In genomic region chr6:17581282-17581681, GRCh38 we compare ENCODE assay signal across 8 cellular contexts. TPM values are rescaled to one million over a fixed set of nuclear protein-coding genes. Genes with fewer than 3 reads are reported as not detected.
DNase-seq lines count a peak whose midpoint lies in the region; ATAC-seq and TF ChIP-seq lines count a peak whose summit lies in the region.
"Not testable (repeated sequence)": the region's sequence is repeated elsewhere in the genome, so short reads cannot be mapped to it uniquely, and the experiment has no call there.

No MANE protein-coding gene starts in this region.

- H4K20me1 ChIP-seq in GM23248 (ENCODE audit: insufficient read depth), result not testable (repeated sequence)

- not testable (repeated sequence) for H3K4me2 ChIP-seq in GM23248 (ENCODE audit: unreplicated experiment)

- H3K36me3 Mint-ChIP-seq in T-helper 1 cell treated with Interleukin-12 subunit alpha and Interleukin-12 subunit beta and Interleukin-4 antibody, amounts not matched to agents 30 μg/mL and 1 μg/mL, for 36 hours (ENCODE audit: low read depth); activated CD8-positive, alpha-beta T cell treated with anti-CD3 and anti-CD28 coated beads, Interleukin-2, amount 10 ng/mL, durations not matched to agents 7 days and 5 days (ENCODE audit: low read depth); nephron progenitor cell (ENCODE audit: low read depth): not testable (repeated sequence)

- not testable (repeated sequence) for ATAC-seq in activated CD8-positive, alpha-beta T cell treated with anti-CD3 and anti-CD28 coated beads, Interleukin-2, amount 10 ng/mL, durations not matched to agents 7 days and 5 days

- not testable (repeated sequence) for H3K4me1 ChIP-seq in GM23248 (ENCODE audit: insufficient read depth); ascending aorta; testis
- peaks cover 18% of the 10 kb centered on the region for H3K4me1 ChIP-seq in left ventricle myocardium inferior

- H3K36me3 ChIP-seq in GM23248 (ENCODE audit: low read depth); ascending aorta; left ventricle myocardium inferior; testis (ENCODE audit: low read depth, missing control alignments): not testable (repeated sequence)

- not testable (repeated sequence) for H3K79me2 ChIP-seq in GM23248 (ENCODE audit: insufficient read depth)

- H3K9ac ChIP-seq in GM23248, result not testable (repeated sequence)

- not testable (repeated sequence) for H3K27ac Mint-ChIP-seq in T-helper 1 cell treated with Interleukin-12 subunit alpha and Interleukin-12 subunit beta and Interleukin-4 antibody, amounts not matched to agents 30 μg/mL and 1 μg/mL, for 36 hours; activated CD8-positive, alpha-beta T cell treated with anti-CD3 and anti-CD28 coated beads, Interleukin-2, amount 10 ng/mL, durations not matched to agents 7 days and 5 days; nephron progenitor cell

- peaks cover 35% of the 10 kb centered on the region for H3K27me3 Mint-ChIP-seq in T-helper 1 cell treated with Interleukin-12 subunit alpha and Interleukin-12 subunit beta and Interleukin-4 antibody, amounts not matched to agents 30 μg/mL and 1 μg/mL, for 36 hours (ENCODE audit: low read depth)
- peaks cover 17% of the 10 kb centered on the region for H3K27me3 Mint-ChIP-seq in activated CD8-positive, alpha-beta T cell treated with anti-CD3 and anti-CD28 coated beads, Interleukin-2, amount 10 ng/mL, durations not matched to agents 7 days and 5 days (ENCODE audit: low read depth)
- not testable (repeated sequence) for H3K27me3 Mint-ChIP-seq in nephron progenitor cell (ENCODE audit: low read depth, poor library complexity)

- POLR2A ChIA-PET in activated CD8-positive, alpha-beta T cell treated with anti-CD3 and anti-CD28 coated beads, Interleukin-2, amount 10 ng/mL, durations not matched to agents 7 days and 5 days (lab: Charles Lee), result not testable (repeated sequence)

- H3K27ac ChIP-seq in C4-2B (peak overlapping the region; percentile 16; the same call in 1 of the 2 replicates), ascending aorta (peak overlapping the region; percentile 69 to 89), left ventricle myocardium inferior (replicated peaks) (peak overlapping the region; percentile 72)
- not testable (repeated sequence) for H3K27ac ChIP-seq in GM23248, testis

- H3K9me2 ChIP-seq in GM23248 (ENCODE audit: insufficient read depth), result not testable (repeated sequence)

- WGBS in GM23248 (ENCODE audit: low coverage in 1 of 2, low lambda C conversion rate in 2 of 2, missing lambda C conversion rate in 2 of 2), 2 experiments, result 94 to 97% methylated on average over 7 of the region's 7 CpGs
- WGBS in testis, 2 donors, result 66 to 72% methylated on average over 7 of the region's 7 CpGs

- peak overlapping the region; percentile 89 for H3K4me3 ChIP-seq in GM23248
- H3K4me3 ChIP-seq in ascending aorta, left ventricle myocardium inferior: not testable (repeated sequence)
- peak overlapping the region; percentile 1 to 67 for H3K4me3 ChIP-seq in testis

- CTCF ChIA-PET in activated CD8-positive, alpha-beta T cell treated with anti-CD3 and anti-CD28 coated beads, Interleukin-2, amount 10 ng/mL, durations not matched to agents 7 days and 5 days (lab: Charles Lee), result interaction anchor here (0.7 to 2.0 kb wide), 4 partner anchors 223 to 425 kb away, joined by 3 to 5 read pairs (median 4); no protein-coding TSS in a partner anchor

- TF ChIP-seq POLR2A in testis (IDR thresholded peaks at IDR 0.05), result not testable (repeated sequence)

- intact Hi-C loops in ascending aorta (cut with DNase I), result loop anchor here (5.0 to 10.0 kb wide), 2 partner anchors 464 to 541 kb away; partner anchors contain the start of gene NHLRC1
- intact Hi-C loops in left ventricle myocardium inferior (cut with micrococcal nuclease), result loop anchor here (5.0 to 10.0 kb wide), 2 partner anchors 296 to 424 kb away; partner anchors contain the start of gene RBM24
- intact Hi-C loops in testis (cut with DNase I; ENCODE audit: low total_unique reads), result loop anchor here (10.0 kb wide), 1 partner anchor 426 kb away; no protein-coding TSS in a partner anchor

- H3K9me3 ChIP-seq in GM23248 (ENCODE audit: low read depth); ascending aorta; testis: not testable (repeated sequence)
- H3K9me3 ChIP-seq in left ventricle myocardium inferior (replicated peaks), result peaks cover 13% of the 10 kb centered on the region

- TF ChIP-seq CTCF in C4-2B (conservative IDR thresholded peaks at IDR 0.05); ascending aorta (IDR thresholded peaks at IDR 0.05); left ventricle myocardium inferior (IDR thresholded peaks at IDR 0.05; ENCODE audit: borderline replicate concordance); nephron progenitor cell (IDR thresholded peaks at IDR 0.05); testis (IDR thresholded peaks at IDR 0.05): not testable (repeated sequence)

- H3F3A ChIP-seq in GM23248 (ENCODE audit: insufficient read depth), result peaks cover 19% of the 10 kb centered on the region

- not testable (repeated sequence) for H3K4me1 Mint-ChIP-seq in T-helper 1 cell treated with Interleukin-12 subunit alpha and Interleukin-12 subunit beta and Interleukin-4 antibody, amounts not matched to agents 30 μg/mL and 1 μg/mL, for 36 hours (ENCODE audit: low read depth); activated CD8-positive, alpha-beta T cell treated with anti-CD3 and anti-CD28 coated beads, Interleukin-2, amount 10 ng/mL, durations not matched to agents 7 days and 5 days (ENCODE audit: low read depth)
- peaks cover 10% of the 10 kb centered on the region for H3K4me1 Mint-ChIP-seq in nephron progenitor cell

- peaks cover 18% of the 10 kb centered on the region for H3K9me3 Mint-ChIP-seq in T-helper 1 cell treated with Interleukin-12 subunit alpha and Interleukin-12 subunit beta and Interleukin-4 antibody, amounts not matched to agents 30 μg/mL and 1 μg/mL, for 36 hours
- not testable (repeated sequence) for H3K9me3 Mint-ChIP-seq in activated CD8-positive, alpha-beta T cell treated with anti-CD3 and anti-CD28 coated beads, Interleukin-2, amount 10 ng/mL, durations not matched to agents 7 days and 5 days (ENCODE audit: insufficient read depth)
- H3K9me3 Mint-ChIP-seq in nephron progenitor cell, result peaks cover 23% of the 10 kb centered on the region

- in situ Hi-C loops in GM23248 (cut with MboI), result loop anchor here (5.0 kb wide), 1 partner anchor 419 kb away; no protein-coding TSS in a partner anchor

- not testable (repeated sequence) for DNase-seq in GM23248; activated CD8-positive, alpha-beta T cell treated with anti-CD3 and anti-CD28 coated beads, Interleukin-2, amount 10 ng/mL, durations not matched to agents 7 days and 5 days; ascending aorta (ENCODE audit: low spot score in 2 of 2); left ventricle myocardium inferior; nephron progenitor cell
- peak; percentile 82 for DNase-seq in testis

- peak overlapping the region; percentile 56 for H3K4me3 Mint-ChIP-seq in T-helper 1 cell treated with Interleukin-12 subunit alpha and Interleukin-12 subunit beta and Interleukin-4 antibody, amounts not matched to agents 30 μg/mL and 1 μg/mL, for 36 hours
- H3K4me3 Mint-ChIP-seq in activated CD8-positive, alpha-beta T cell treated with anti-CD3 and anti-CD28 coated beads, Interleukin-2, amount 10 ng/mL, durations not matched to agents 7 days and 5 days, result peak overlapping the region; percentile 10
- peak overlapping the region; percentile 41 for H3K4me3 Mint-ChIP-seq in nephron progenitor cell

- not testable (repeated sequence) for H2AFZ ChIP-seq in GM23248

- not testable (repeated sequence) for H3K27me3 ChIP-seq in GM23248 (replicated peaks; ENCODE audit: insufficient read depth); ascending aorta; left ventricle myocardium inferior (ENCODE audit: low read depth); testis

RNA-seq across cellular contexts. Expression of gene FAM8A1, which starts 18.8 kb away (rescaled TPM):
- total RNA-seq in GM23248 (2014; rRNA removed; shearing (Covaris generic)), result 25.4 and 28.4 TPM in 2 replicates
- polyA plus RNA-seq in GM23248 (2016; fragmentation: Nextera tagmentation; extraction: Ambion mirVana), result 14.7 and 15.0 TPM in 2 replicates
- total RNA-seq in activated CD8-positive, alpha-beta T cell treated with anti-CD3 and anti-CD28 coated beads, Interleukin-2, amount 10 ng/mL, durations not matched to agents 7 days and 5 days, result 1 to 10 TPM; 6.2 TPM
- total RNA-seq in ascending aorta, result 31.5 TPM
- 17.2 TPM for total RNA-seq in left ventricle myocardium inferior
- 10 to 100 TPM; 26.8 to 36.7 TPM for total RNA-seq in testis
- polyA plus RNA-seq in testis (ENCODE audit: insufficient read depth, low read depth, low replicate concordance), result 39.7 TPM
